In the genomic region with DNA sequence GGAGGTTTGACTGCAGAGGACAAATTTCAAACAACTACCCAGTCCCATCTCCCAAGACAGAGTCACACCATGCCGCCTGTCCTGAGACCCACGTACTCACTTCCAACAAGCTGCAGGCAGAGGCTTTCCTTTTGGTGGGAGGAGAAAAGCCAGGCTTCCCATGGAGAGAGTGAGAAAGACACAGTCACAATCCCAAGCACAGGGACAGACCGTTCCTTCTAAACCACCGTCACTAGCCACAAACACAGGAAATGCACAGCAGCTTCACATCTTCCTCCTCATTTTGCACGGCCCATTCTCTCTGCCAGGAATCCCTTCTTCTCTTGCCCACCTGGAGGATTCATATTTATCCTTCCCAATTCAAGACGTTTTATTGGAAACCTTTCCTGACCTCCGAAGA, we compare ENCODE assay signal across 15 cellular contexts.
DNase-seq lines count a peak whose midpoint lies in the region; ATAC-seq and TF ChIP-seq lines count a peak whose summit lies in the region.
"Had no signal": no experiment of that assay in that cellular context is flagged by ENCODE, and none has a peak within 500 bp of the region (broad histone marks: within the 10 kb centered on the region; RNA-seq: fewer than 3 reads in every experiment).

No MANE protein-coding gene starts in this region.

- intact Hi-C loops in activated B cell treated with CpG ODN at 0.5 μM for 24 hours (cut with micrococcal nuclease) = no loop called here

- ATAC-seq in activated T-cell treated with anti-CD3 and anti-CD28 coated beads, Interleukin-2, amount 50 U/mL, for 72 hours (replicated peaks in 1 of 2) = peak in 1 of 2 donors; percentile 23
- no peak for ATAC-seq in activated B cell treated with CpG ODN at 0.5 μM for 24 hours (ENCODE audit: low read depth)
- peak; percentile 29 for ATAC-seq in left lobe of liver
- no peak for ATAC-seq in stimulated activated naive CD8-positive, alpha-beta T cell treated with anti-CD3 and anti-CD28 coated beads, Interleukin-15, amount 100 ng/mL, for 72 hours
- ATAC-seq in GM19455 (IDR thresholded peaks at IDR 0.05; ENCODE audit: unreplicated experiment) = no peak
- ATAC-seq: PC-3 had no signal

- DNase-seq in activated T-cell treated with anti-CD3 and anti-CD28 coated beads, Interleukin-2, amount 50 U/mL, for 72 hours = no peak
- DNase-seq in activated T-cell treated with anti-CD3 and anti-CD28 coated beads for 4 hours (no peak), activated B cell treated with CpG ODN at 0.5 μM for 24 hours (no peak), left lobe of liver (ENCODE audit: low spot score) (no peak), cerebellar cortex (ENCODE audit: low spot score) (no peak)
- DNase-seq in stimulated activated naive CD8-positive, alpha-beta T cell treated with anti-CD3 and anti-CD28 coated beads, Interleukin-15, amount 100 ng/mL, for 72 hours = no peak
- DNase-seq in effector CD4-positive, alpha-beta T cell = no peak
- DNase-seq: activated CD8-positive, alpha-beta memory T cell treated with anti-CD3 and anti-CD28 coated beads, Interleukin-2, amount 50 U/mL, for 48 hours; GOT3; heart left ventricle; NCI-H1092 treated with DMSO at 0.1 percent for 48 hours; NCI-H446; PC-3; stimulated activated CD4-positive, alpha-beta T cell treated with anti-CD3 and anti-CD28 coated beads, Interleukin-2, amount 100 ng/mL, for 24 hours had no signal

- no peaks in the 10 kb centered on the region for H3K27me3 Mint-ChIP-seq in activated T-cell treated with anti-CD3 and anti-CD28 coated beads, Interleukin-2, amount 50 U/mL, for 72 hours (ENCODE audit: low read depth)
- no peaks in the 10 kb centered on the region for H3K27me3 Mint-ChIP-seq in activated B cell treated with CpG ODN at 0.5 μM for 24 hours
- no peaks in the 10 kb centered on the region for H3K27me3 Mint-ChIP-seq in stimulated activated naive CD8-positive, alpha-beta T cell treated with anti-CD3 and anti-CD28 coated beads, Interleukin-15, amount 100 ng/mL, for 72 hours

- CTCF ChIA-PET in activated B cell treated with CpG ODN at 0.5 μM for 24 hours (lab: Charles Lee) = interaction anchor here (1.1 kb wide), 1 partner anchor 104 kb away, joined by 4 read pairs; no protein-coding TSS in a partner anchor

- H3K27ac Mint-ChIP-seq in activated T-cell treated with anti-CD3 and anti-CD28 coated beads, Interleukin-2, amount 50 U/mL, for 72 hours = peak overlapping the region; percentile 80
- peak overlapping the region; percentile 50 for H3K27ac Mint-ChIP-seq in activated B cell treated with CpG ODN at 0.5 μM for 24 hours
- H3K27ac Mint-ChIP-seq in stimulated activated naive CD8-positive, alpha-beta T cell treated with anti-CD3 and anti-CD28 coated beads, Interleukin-15, amount 100 ng/mL, for 72 hours = peak overlapping the region; percentile 59 to 69

- no peaks in the 10 kb centered on the region for H3K9me3 Mint-ChIP-seq in activated T-cell treated with anti-CD3 and anti-CD28 coated beads, Interleukin-2, amount 50 U/mL, for 72 hours
- H3K9me3 Mint-ChIP-seq in activated B cell treated with CpG ODN at 0.5 μM for 24 hours = no peaks in the 10 kb centered on the region
- H3K9me3 Mint-ChIP-seq in stimulated activated naive CD8-positive, alpha-beta T cell treated with anti-CD3 and anti-CD28 coated beads, Interleukin-15, amount 100 ng/mL, for 72 hours = no peaks in the 10 kb centered on the region

- no peaks in the 10 kb centered on the region for H3K36me3 Mint-ChIP-seq in activated T-cell treated with anti-CD3 and anti-CD28 coated beads, Interleukin-2, amount 50 U/mL, for 72 hours (ENCODE audit: insufficient read depth in 2 of 2)
- H3K36me3 Mint-ChIP-seq in activated B cell treated with CpG ODN at 0.5 μM for 24 hours (ENCODE audit: low read depth) = no peaks in the 10 kb centered on the region

- H3K4me3 Mint-ChIP-seq in activated T-cell treated with anti-CD3 and anti-CD28 coated beads, Interleukin-2, amount 50 U/mL, for 72 hours = peak overlapping the region; percentile 44 to 62
- H3K4me3 Mint-ChIP-seq in activated B cell treated with CpG ODN at 0.5 μM for 24 hours = no peak overlapping the region
- peak overlapping the region; percentile 33 to 58 for H3K4me3 Mint-ChIP-seq in stimulated activated naive CD8-positive, alpha-beta T cell treated with anti-CD3 and anti-CD28 coated beads, Interleukin-15, amount 100 ng/mL, for 72 hours

- H3K4me1 Mint-ChIP-seq in activated T-cell treated with anti-CD3 and anti-CD28 coated beads, Interleukin-2, amount 50 U/mL, for 72 hours (ENCODE audit: low read depth) = peaks cover 34% of the 10 kb centered on the region
- H3K4me1 Mint-ChIP-seq in activated B cell treated with CpG ODN at 0.5 μM for 24 hours = peaks cover 59% of the 10 kb centered on the region
- peaks cover 68% of the 10 kb centered on the region for H3K4me1 Mint-ChIP-seq in stimulated activated naive CD8-positive, alpha-beta T cell treated with anti-CD3 and anti-CD28 coated beads, Interleukin-15, amount 100 ng/mL, for 72 hours

- POLR2A ChIA-PET in activated B cell treated with CpG ODN at 0.5 μM for 24 hours (lab: Charles Lee) = interaction anchor here (0.7 kb wide), 1 partner anchor 17 kb away, joined by 4 read pairs; no protein-coding TSS in a partner anchor

- TF ChIP-seq CTCF in activated B cell treated with CpG ODN at 0.5 μM for 24 hours (IDR thresholded peaks at IDR 0.05) = no peak
